In genomic region chr4:170040031-170040680, GRCh38 we compare ENCODE assay signal across 22 cellular contexts. TPM values are rescaled to one million over a fixed set of nuclear protein-coding genes. Genes with fewer than 3 reads are reported as not detected.
"Had no signal": no experiment of that assay in that cellular context is flagged by ENCODE, and none has a peak within 500 bp of the region (broad histone marks: within the 10 kb centered on the region; RNA-seq: fewer than 3 reads in every experiment).

No MANE protein-coding gene starts in this region.

- H3K27me3 ChIP-seq: SJCRH30 had no signal

- H3K27ac Mint-ChIP-seq: IgD-negative memory B cell had no signal

- H3K4me3 ChIP-seq: K562, SJCRH30 had no signal

- H3K9me3 ChIP-seq: SJCRH30 had no signal

- H3K9me3 Mint-ChIP-seq: IgD-negative memory B cell had no signal

- H3K4me3 Mint-ChIP-seq: IgD-negative memory B cell had no signal

- ATAC-seq: HepG2, K562, Right ventricle myocardium inferior, SK-N-SH treated with all-trans-retinoic acid at 6 μM for 48 hours had no signal

- H3K4me1 Mint-ChIP-seq: IgD-negative memory B cell had no signal

- H3K36me3 Mint-ChIP-seq: IgD-negative memory B cell had no signal

- H3K4me1 ChIP-seq: SJCRH30 had no signal

- DNase-seq: Kasumi-1, MM.1S, NCI-H1092 treated with DMSO at 0.1 percent for 48 hours, NCI-H1436, NCI-H187, NCI-H2029, NCI-H2081 treated with DMSO at 0.1 percent for 48 hours, NCI-H2171, NCI-H226, NCI-H446, NCI-H510A, NCI-H524 treated with DMSO at 0.1 percent for 48 hours, NCI-H69, NCI-H774, SHP77 treated with DMSO at 0.1 percent for 48 hours, SJCRH30 had no signal

- H3K36me3 ChIP-seq: SJCRH30 had no signal

- H3K27ac ChIP-seq: KMS-11, SJCRH30 had no signal

RNA-seq across cellular contexts. Expression of gene AADAT, which starts 49.6 kb away (rescaled TPM):
- total RNA-seq: K562 had no signal
